In genomic region chr1:218986816-218987215, GRCh38 we compare ENCODE assay signal across 31 cellular contexts.
"Had no signal": no experiment of that assay in that cellular context is flagged by ENCODE, and none has a peak within 500 bp of the region (broad histone marks: within the 10 kb centered on the region; RNA-seq: fewer than 3 reads in every experiment).

No MANE protein-coding gene starts in this region.

- H3K4me1 Mint-ChIP-seq: natural killer cell; neural progenitor cell; stimulated activated memory B cell treated with anti-CD40 and anti-IgM and Interleukin-4, amounts not matched to agents 10 μg/mL and 1 μg/mL and 100 μg/mL, for 72 hours; stimulated activated naive CD8-positive, alpha-beta T cell treated with anti-CD3 and anti-CD28 coated beads, Interleukin-15, amount 100 ng/mL, for 72 hours had no signal

- H3K4me2 ChIP-seq: neural progenitor cell, smooth muscle cell had no signal

- H3K9ac ChIP-seq: neural progenitor cell, parathyroid adenoma had no signal

- H3K36me3 Mint-ChIP-seq: natural killer cell; neural progenitor cell; stimulated activated memory B cell treated with anti-CD40 and anti-IgM and Interleukin-4, amounts not matched to agents 10 μg/mL and 1 μg/mL and 100 μg/mL, for 72 hours; type B pancreatic cell had no signal

- H2AFZ ChIP-seq: neural progenitor cell, parathyroid adenoma had no signal

- H3K4me3 Mint-ChIP-seq: natural killer cell; nephron; neural progenitor cell; stimulated activated memory B cell treated with anti-CD40 and anti-IgM and Interleukin-4, amounts not matched to agents 10 μg/mL and 1 μg/mL and 100 μg/mL, for 72 hours; stimulated activated naive CD8-positive, alpha-beta T cell treated with anti-CD3 and anti-CD28 coated beads, Interleukin-15, amount 100 ng/mL, for 72 hours; type B pancreatic cell had no signal

- H3K9me3 Mint-ChIP-seq: stimulated activated memory B cell treated with anti-CD40 and anti-IgM and Interleukin-4, amounts not matched to agents 10 μg/mL and 1 μg/mL and 100 μg/mL, for 72 hours had no signal

- DNase-seq: natural killer cell; occipital lobe; ovary; posterior cingulate gyrus; psoas muscle; right cardiac atrium; spleen; stimulated activated CD4-positive, alpha-beta T cell treated with anti-CD3 and anti-CD28 coated beads, Interleukin-12 subunit alpha, Interleukin-12 subunit beta, amount 100 ng/mL, for 4 hours; stimulated activated CD4-positive, alpha-beta T cell treated with anti-CD3 and anti-CD28 coated beads, Interleukin-1b, Interleukin-23, amount 100 ng/mL, for 48 hours; stimulated activated CD4-positive, alpha-beta T cell treated with anti-CD3 and anti-CD28 coated beads, Interleukin-4, amount 100 ng/mL, for 1 hour; stimulated activated CD4-positive, alpha-beta T cell treated with anti-CD3 and anti-CD28 coated beads, Interleukin-4, amount 100 ng/mL, for 4 hours; stimulated activated CD8-positive, alpha-beta memory T cell treated with anti-CD3 and anti-CD28 coated beads, Interleukin-4, amount 100 ng/mL, for 48 hours; stimulated activated naive CD4-positive, alpha-beta T cell; stimulated activated naive CD8-positive, alpha-beta T cell treated with anti-CD3 and anti-CD28 coated beads, Interleukin-15, amount 100 ng/mL, for 72 hours; stimulated activated naive CD8-positive, alpha-beta T cell treated with anti-CD3 and anti-CD28 coated beads, Interleukin-15, Interleukin-2, amounts not matched to agents 100 U/mL and 50 U/mL, for 24 hours; substantia nigra; testis; tibial artery; transverse colon; upper lobe of right lung; uterus had no signal

- H3K36me3 ChIP-seq: neural progenitor cell, ovary, spleen, suprapubic skin, tibial artery, transverse colon, upper lobe of right lung, uterus had no signal

- H3K27me3 Mint-ChIP-seq: progenitor cell of endocrine pancreas; stimulated activated memory B cell treated with anti-CD40 and anti-IgM and Interleukin-4, amounts not matched to agents 10 μg/mL and 1 μg/mL and 100 μg/mL, for 72 hours; stimulated activated naive CD8-positive, alpha-beta T cell treated with anti-CD3 and anti-CD28 coated beads, Interleukin-15, amount 100 ng/mL, for 72 hours; type B pancreatic cell had no signal

- H3K27ac Mint-ChIP-seq: natural killer cell; nephron; neural progenitor cell; progenitor cell of endocrine pancreas; stimulated activated memory B cell treated with anti-CD40 and anti-IgM and Interleukin-4, amounts not matched to agents 10 μg/mL and 1 μg/mL and 100 μg/mL, for 72 hours; stimulated activated naive CD8-positive, alpha-beta T cell treated with anti-CD3 and anti-CD28 coated beads, Interleukin-15, amount 100 ng/mL, for 72 hours; type B pancreatic cell had no signal

- H3K79me2 ChIP-seq: parathyroid adenoma had no signal

- H3K27ac ChIP-seq: neural progenitor cell, ovary, parathyroid adenoma, psoas muscle, skin epidermis, spleen, suprapubic skin, testis, tibial artery, transverse colon, upper lobe of right lung, uterus had no signal

- H3K4me3 ChIP-seq: neural progenitor cell, ovary, psoas muscle, skin epidermis, smooth muscle cell, spleen, suprapubic skin, testis, tibial artery, transverse colon, upper lobe of right lung, uterus had no signal

- H3K4me1 ChIP-seq: neural progenitor cell, parathyroid adenoma, psoas muscle, spleen, suprapubic skin, testis, transverse colon, upper lobe of right lung, uterus had no signal

- H3K27me3 ChIP-seq: neural progenitor cell, ovary, suprapubic skin, testis, tibial artery, transverse colon, upper lobe of right lung, uterus had no signal

- H3K9me3 ChIP-seq: ovary, psoas muscle, suprapubic skin, testis, tibial artery, transverse colon, upper lobe of right lung, uterus had no signal

- ATAC-seq: natural killer cell; psoas muscle; right cardiac atrium; sciatic nerve; stimulated activated memory B cell treated with anti-CD40 and anti-IgM and Interleukin-4, amounts not matched to agents 10 μg/mL and 1 μg/mL and 100 μg/mL, for 72 hours; stimulated activated naive CD8-positive, alpha-beta T cell treated with anti-CD3 and anti-CD28 coated beads, Interleukin-15, amount 100 ng/mL, for 72 hours; stimulated activated naive CD8-positive, alpha-beta T cell treated with anti-CD3 and anti-CD28 coated beads, Interleukin-15, Interleukin-2, amounts not matched to agents 100 U/mL and 50 U/mL, for 24 hours; upper lobe of right lung had no signal
